Comparison of ENCODE assay signal across 9 cellular contexts in genomic region chr10:74227697-74228424, GRCh38.
DNase-seq lines count a peak whose midpoint lies in the region; FAIRE-seq and TF ChIP-seq lines count a peak whose summit lies in the region.
"Had no signal": no experiment of that assay in that cellular context is flagged by ENCODE, and none has a peak within 500 bp of the region (broad histone marks: within the 10 kb centered on the region; RNA-seq: fewer than 3 reads in every experiment).

No MANE protein-coding gene starts in this region.

- H3K27ac Mint-ChIP-seq in endothelial cell (ENCODE audit: unreplicated experiment), result peak overlapping the region; percentile 90

- DNase-seq in GM12891 (ENCODE audit: insufficient read length, low spot score) (no peak), RPMI8226 (peak; percentile 20), endothelial cell (ENCODE audit: low spot score) (no peak), pulmonary artery endothelial cell (ENCODE audit: low read depth, low spot score) (peak; percentile 88), DMS79 (lab: John Stamatoyannopoulos, UW) (no peak), posterior cingulate gyrus (no peak), NCI-H748 (lab: John Stamatoyannopoulos, UW; ENCODE audit: unreplicated experiment) (no peak), head of caudate nucleus (no peak)
- DNase-seq: NCI-H146 had no signal

- intact Hi-C loops in posterior cingulate gyrus (cut with DNase I) (no loop called here), head of caudate nucleus (cut with DNase I) (no loop called here)

- H3K9me3 Mint-ChIP-seq in endothelial cell (ENCODE audit: unreplicated experiment), result no peaks in the 10 kb centered on the region

- H3K27me3 Mint-ChIP-seq in endothelial cell (ENCODE audit: unreplicated experiment), result no peaks in the 10 kb centered on the region

- no peak for FAIRE-seq in GM12891 (lab: Jason Lieb, UNC)

- peaks cover 8% of the 10 kb centered on the region for H3K4me1 Mint-ChIP-seq in endothelial cell (ENCODE audit: unreplicated experiment)

- H3K4me3 Mint-ChIP-seq in endothelial cell (ENCODE audit: unreplicated experiment), result no peak overlapping the region

- no peak for TF ChIP-seq CTCF in endothelial cell (IDR thresholded peaks at IDR 0.05; ENCODE audit: unreplicated experiment)

- no peak for TF ChIP-seq POLR2A in GM12891 (IDR thresholded peaks at IDR 0.05; ENCODE audit: low read depth, low read length)

- no peaks in the 10 kb centered on the region for H3K36me3 Mint-ChIP-seq in endothelial cell (ENCODE audit: low read depth, unreplicated experiment)

TF ChIP-seq in GM12891, 5 proteins besides CTCF, POLR2A, EP300 and RAD21:
- TF ChIP-seq SPI1 (IDR thresholded peaks at IDR 0.05; ENCODE audit: low read depth, low read length), result peak; percentile 43; the same call in 1 of the 2 replicates
- TF ChIP-seq POLR2AphosphoS5 (IDR thresholded peaks at IDR 0.05; ENCODE audit: low read depth, low read length), result no peak

Comparison
In these comparisons a context has a peak if more than half of its experiments do, and no peak if none do; other contexts are left out.
1. DNase-seq: peak in RPMI8226 (single experiment) and pulmonary artery endothelial cell (single experiment); none in GM12891 (single experiment), endothelial cell (single experiment), DMS79 (single experiment), posterior cingulate gyrus (0 of 10), NCI-H748 (single experiment) and head of caudate nucleus (0 of 42).